Comparison of ENCODE assay signal across 8 cellular contexts in the genomic region with DNA sequence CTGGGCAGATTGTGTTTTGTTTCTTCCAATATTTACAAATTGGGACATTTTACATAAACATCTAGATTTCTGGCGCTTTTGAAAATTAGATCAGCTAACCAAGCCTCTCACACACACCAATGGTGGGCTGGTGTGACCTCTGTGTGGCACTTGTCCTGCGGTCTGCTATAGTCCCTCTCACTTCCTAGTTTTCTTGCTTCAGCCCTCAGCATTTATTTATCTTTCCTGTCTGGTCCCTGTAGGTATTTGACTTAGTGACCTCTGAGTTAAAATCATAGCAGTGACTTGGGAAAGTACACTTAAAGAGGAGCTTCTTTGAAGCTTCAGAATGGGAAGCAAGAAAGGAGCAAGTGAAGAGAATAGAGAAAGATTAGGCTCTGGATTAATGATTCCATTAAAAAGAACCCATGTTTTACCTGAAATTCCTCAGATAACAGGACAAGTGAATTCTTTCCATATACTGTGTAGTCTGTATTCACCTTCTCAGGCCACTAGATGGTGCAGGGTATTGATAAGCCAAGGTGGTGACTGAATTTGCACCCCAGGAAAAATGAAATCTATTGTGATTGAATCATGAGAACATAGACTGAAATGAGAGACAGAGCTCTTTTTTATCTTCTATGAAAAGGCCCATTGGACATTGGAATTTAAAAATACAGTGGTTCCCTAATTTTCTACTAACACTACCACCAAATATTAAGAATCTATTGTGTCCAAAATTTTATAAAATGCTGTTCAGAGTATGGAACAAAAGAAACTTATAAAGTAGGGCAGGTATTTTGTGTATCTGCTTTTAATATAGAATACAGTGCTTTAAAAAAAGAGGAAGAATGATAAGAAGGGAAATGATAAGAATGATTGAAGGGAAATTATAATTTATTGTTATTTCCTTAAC. TPM values are rescaled to one million over a fixed set of nuclear protein-coding genes. Genes with fewer than 3 reads are reported as not detected.
DNase-seq lines count a peak whose midpoint lies in the region; ATAC-seq and TF ChIP-seq lines count a peak whose summit lies in the region.

No MANE protein-coding gene starts in this region.

- intact Hi-C loops in Calu3 (cut with micrococcal nuclease; ENCODE audit: unreplicated experiment): loop anchor here (1.0 to 2.0 kb wide), 2 partner anchors 26 to 94 kb away; no protein-coding TSS in a partner anchor

- no peak overlapping the region for H2BK120ac ChIP-seq in mesendoderm (ENCODE audit: low read depth, low read length)

- H3K4me1 ChIP-seq in mesendoderm (ENCODE audit: control insufficient read depth, low read depth, low read length): peaks cover 8% of the 10 kb centered on the region

- H2AK5ac ChIP-seq in mesendoderm (ENCODE audit: low read length): no peak overlapping the region

- no peaks in the 10 kb centered on the region for H3K9me3 Mint-ChIP-seq in Calu3 (ENCODE audit: low read depth, unreplicated experiment)
- H3K9me3 Mint-ChIP-seq in activated naive CD8-positive, alpha-beta T cell (ENCODE audit: low read depth): no peaks in the 10 kb centered on the region

- peaks cover 8% of the 10 kb centered on the region for H3K4me1 Mint-ChIP-seq in Calu3 (ENCODE audit: low read depth, unreplicated experiment)
- H3K4me1 Mint-ChIP-seq in activated naive CD8-positive, alpha-beta T cell (ENCODE audit: low read depth): peaks cover 29% of the 10 kb centered on the region

- no peak overlapping the region for H2BK15ac ChIP-seq in mesendoderm (replicated peaks; ENCODE audit: low read depth)

- H3K79me2 ChIP-seq in mesendoderm (ENCODE audit: control insufficient read depth, insufficient read depth, low read length): no peaks in the 10 kb centered on the region

- H3K18ac ChIP-seq in mesendoderm (ENCODE audit: low read length): no peak overlapping the region

- no peak overlapping the region for H3K23ac ChIP-seq in mesendoderm (ENCODE audit: low read length)

- no CpG with 5 or more reads among the region's 2 CpGs for WGBS in mesendoderm (ENCODE audit: extremely low coverage, insufficient coverage, low lambda C conversion rate)

- H4K5ac ChIP-seq in mesendoderm (ENCODE audit: low read length): no peak overlapping the region

- ATAC-seq in GM18870 (IDR thresholded peaks at IDR 0.05; ENCODE audit: unreplicated experiment): peak; percentile 54
- peak; percentile 64 for ATAC-seq in HG03469 (IDR thresholded peaks at IDR 0.05; ENCODE audit: unreplicated experiment)
- no peak for ATAC-seq in HG03457 (IDR thresholded peaks at IDR 0.05; ENCODE audit: unreplicated experiment)
- ATAC-seq in HG03097 (IDR thresholded peaks at IDR 0.05; ENCODE audit: low FRiP score, unreplicated experiment): no peak

- DNase-seq in Calu3: peak; percentile 17
- peak; percentile 55 for DNase-seq in mesendoderm
- no peak for DNase-seq in amniotic stem cell (lab: John Stamatoyannopoulos, UW)

- TF ChIP-seq CTCF in Calu3 (IDR thresholded peaks at IDR 0.05; ENCODE audit: unreplicated experiment): peak; percentile 56

- no peak overlapping the region for H3K4me3 Mint-ChIP-seq in Calu3 (ENCODE audit: low read depth, unreplicated experiment)
- H3K4me3 Mint-ChIP-seq in activated naive CD8-positive, alpha-beta T cell: no peak overlapping the region

- no peak overlapping the region for H2BK5ac ChIP-seq in mesendoderm (ENCODE audit: low read length)

- BruUV-seq in Calu3 (replicated peaks; lab: Mats Ljungman, UMichigan): no TSS peak

- H3K36me3 Mint-ChIP-seq in Calu3 (ENCODE audit: insufficient read depth, unreplicated experiment): no peaks in the 10 kb centered on the region
- H3K36me3 Mint-ChIP-seq in activated naive CD8-positive, alpha-beta T cell: no peaks in the 10 kb centered on the region

- no peak overlapping the region for H3K27ac ChIP-seq in mesendoderm (ENCODE audit: low read depth, low read length)

- H3K4me2 ChIP-seq in mesendoderm (ENCODE audit: low read length): no peak overlapping the region

- no peaks in the 10 kb centered on the region for H3K36me3 ChIP-seq in mesendoderm (ENCODE audit: control insufficient read depth, insufficient read depth, low read length)

- H3K79me1 ChIP-seq in mesendoderm (ENCODE audit: low read length): no peaks in the 10 kb centered on the region

- H4K8ac ChIP-seq in mesendoderm (ENCODE audit: low read depth, low read length): no peak overlapping the region

- H3K4ac ChIP-seq in mesendoderm (ENCODE audit: low read depth, low read length): no peak overlapping the region

- H3K27ac Mint-ChIP-seq in Calu3 (ENCODE audit: unreplicated experiment): no peak overlapping the region
- H3K27ac Mint-ChIP-seq in activated naive CD8-positive, alpha-beta T cell: peak overlapping the region; percentile 11

- H3K56ac ChIP-seq in mesendoderm (ENCODE audit: low read length): no peak overlapping the region

- H3K27me3 ChIP-seq in mesendoderm (ENCODE audit: insufficient read depth, low read length, poor library complexity): no peaks in the 10 kb centered on the region

- CTCF ChIA-PET in Calu3 (lab: Charles Lee): interaction anchor here (0.7 to 0.9 kb wide), 2 partner anchors 8 to 26 kb away, joined by 3 read pairs; no protein-coding TSS in a partner anchor

- no peaks in the 10 kb centered on the region for H3K27me3 Mint-ChIP-seq in Calu3 (ENCODE audit: unreplicated experiment)
- H3K27me3 Mint-ChIP-seq in activated naive CD8-positive, alpha-beta T cell: no peaks in the 10 kb centered on the region

- H3K9ac ChIP-seq in mesendoderm (ENCODE audit: low read length): no peak overlapping the region

- no peak overlapping the region for H3K4me3 ChIP-seq in mesendoderm (ENCODE audit: low read length)

RNA-seq across cellular contexts. Expression of gene DIPK1A, which starts 7.1 kb away (rescaled TPM):
- total RNA-seq in Calu3 (2022): 4.2 and 4.9 TPM in 2 replicates
- polyA plus RNA-seq in mesendoderm (2013, experiment 1 of 2): 2.6 TPM
- 2.8 TPM for polyA plus RNA-seq in mesendoderm (2013, experiment 2 of 2)

Comparison
In these comparisons a context has a peak if more than half of its experiments do, and no peak if none do; other contexts are left out.
1. ATAC-seq: peak in GM18870 (single experiment) and HG03469 (single experiment); none in HG03457 (single experiment) and HG03097 (single experiment).